ENCODE assay signal across 23 cellular contexts in the genomic region with DNA sequence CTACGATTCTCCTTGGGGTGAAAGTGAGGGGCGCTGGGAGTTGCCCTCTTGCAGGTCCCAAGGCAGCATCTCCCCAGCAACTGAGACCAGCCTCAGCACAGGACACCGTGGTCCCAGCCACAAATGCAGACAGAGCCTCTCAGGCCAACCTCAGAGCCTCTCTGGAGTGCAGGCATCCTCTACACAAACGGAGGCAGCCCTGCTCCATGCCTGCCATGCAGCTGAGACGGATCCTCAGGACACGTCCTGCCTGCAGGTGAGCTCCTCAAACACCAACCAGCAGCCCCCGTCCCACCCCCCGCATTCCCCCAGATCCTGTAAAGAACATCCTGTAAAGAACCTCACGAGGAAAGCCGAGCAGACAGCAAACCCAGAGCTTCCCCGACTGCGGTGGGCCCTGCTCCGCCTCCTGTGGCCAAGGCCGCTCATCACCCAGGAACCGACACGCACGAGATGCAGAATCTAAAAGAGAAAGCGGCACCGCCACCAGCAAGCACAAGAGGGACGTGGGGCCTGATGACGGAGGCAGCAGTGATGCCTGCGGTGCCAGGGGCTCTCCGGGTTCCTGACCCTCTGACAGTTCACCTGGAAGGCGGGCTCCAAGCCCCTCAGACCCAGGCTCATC.
"Had no signal": no experiment of that assay in that cellular context is flagged by ENCODE, and none has a peak within 500 bp of the region (broad histone marks: within the 10 kb centered on the region; RNA-seq: fewer than 3 reads in every experiment).

No MANE protein-coding gene starts in this region.

- H3K9ac ChIP-seq: parathyroid adenoma had no signal

- H3K79me2 ChIP-seq: parathyroid adenoma had no signal

- H2AFZ ChIP-seq: parathyroid adenoma had no signal

- ATAC-seq: lower lobe of right lung; naive thymus-derived CD8-positive, alpha-beta T cell; right lobe of liver; stimulated activated naive CD8-positive, alpha-beta T cell treated with anti-CD3 and anti-CD28 coated beads, Interleukin-15, Interleukin-2, amounts not matched to agents 100 U/mL and 50 U/mL, for 24 hours had no signal

- H3K4me3 ChIP-seq: lower lobe of right lung, right atrium auricular region, right lobe of liver, smooth muscle cell, stomach, testis, thyroid gland, transverse colon, upper lobe of left lung had no signal

- DNase-seq: hypothalamus; islet precursor cell; lower lobe of right lung; mammary epithelial cell; mesenchymal stem cell; naive thymus-derived CD8-positive, alpha-beta T cell; occipital lobe; right lobe of liver; stimulated activated CD4-positive, alpha-beta T cell treated with anti-CD3 and anti-CD28 coated beads, Interleukin-12 subunit alpha, Interleukin-12 subunit beta, amount 100 ng/mL, for 4 hours; stimulated activated CD4-positive, alpha-beta T cell treated with anti-CD3 and anti-CD28 coated beads, Interleukin-15, amount 100 ng/mL, for 24 hours; stimulated activated CD4-positive, alpha-beta T cell treated with anti-CD3 and anti-CD28 coated beads, Interleukin-2, amount 100 ng/mL, for 24 hours; stimulated activated CD4-positive, alpha-beta T cell treated with anti-CD3 and anti-CD28 coated beads, Interleukin-4, amount 100 ng/mL, for 1 hour; stimulated activated naive B cell treated with anti-CD40 and anti-IgM and Interleukin-4, amounts not matched to agents 10 μg/mL and 1 μg/mL and 100 μg/mL, for 72 hours; stimulated activated naive CD8-positive, alpha-beta T cell treated with anti-CD3 and anti-CD28 coated beads, Interleukin-15, Interleukin-2, amounts not matched to agents 100 U/mL and 50 U/mL, for 24 hours; stomach; testis; thyroid gland; transverse colon had no signal

- H3K27ac ChIP-seq: lower lobe of right lung, neutrophil, parathyroid adenoma, right atrium auricular region, right lobe of liver, stomach, testis, thyroid gland, transverse colon, upper lobe of left lung had no signal

- H3K4me1 ChIP-seq: lower lobe of right lung, parathyroid adenoma, right atrium auricular region, right lobe of liver, testis, thyroid gland had no signal

- H3K4me2 ChIP-seq: smooth muscle cell had no signal

- H3K36me3 ChIP-seq: lower lobe of right lung, neutrophil, right atrium auricular region, right lobe of liver, stomach, thyroid gland, transverse colon, upper lobe of left lung had no signal

- H3K9me3 ChIP-seq: neutrophil, right lobe of liver, testis, thyroid gland had no signal

- H3K27me3 ChIP-seq: neutrophil, right atrium auricular region, right lobe of liver, stomach, testis, thyroid gland, transverse colon, upper lobe of left lung had no signal
